In the genomic region with DNA sequence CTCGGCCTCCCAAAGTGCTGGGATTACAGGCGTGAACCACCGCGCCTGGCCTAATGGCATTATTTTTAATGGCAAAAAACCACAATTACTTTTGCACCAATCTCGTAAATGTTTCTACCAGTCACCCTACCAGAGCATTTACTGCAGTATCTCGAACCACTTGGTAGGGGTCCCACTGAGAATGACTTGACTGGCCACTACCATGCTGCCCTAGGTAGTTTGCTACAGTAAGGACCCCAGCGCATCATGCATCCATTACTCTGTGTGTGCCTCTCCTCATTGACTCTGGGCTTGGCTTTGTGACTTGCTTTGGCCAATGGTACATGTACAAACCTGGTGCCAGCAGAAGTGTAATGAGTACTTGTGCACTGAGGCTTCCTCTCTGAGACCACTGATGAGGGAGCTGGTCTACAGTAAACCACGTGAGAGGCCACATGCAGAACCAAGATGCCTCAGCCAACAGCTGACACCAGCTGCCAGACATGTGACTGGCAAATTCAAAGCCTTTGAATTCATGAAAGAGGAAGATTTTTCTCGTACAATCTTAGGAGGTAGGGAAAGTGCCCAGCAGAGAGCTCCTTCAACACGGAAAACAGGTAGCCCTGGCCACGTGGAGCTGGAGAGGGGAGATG, we compare ENCODE assay signal across 16 cellular contexts.
DNase-seq lines count a peak whose midpoint lies in the region; ATAC-seq and TF ChIP-seq lines count a peak whose summit lies in the region.
"Had no signal": no experiment of that assay in that cellular context is flagged by ENCODE, and none has a peak within 500 bp of the region (broad histone marks: within the 10 kb centered on the region; RNA-seq: fewer than 3 reads in every experiment).

No MANE protein-coding gene starts in this region.

- H3K27me3 ChIP-seq in GM23338 (ENCODE audit: insufficient read depth): no peaks in the 10 kb centered on the region
- H3K27me3 ChIP-seq: BE2C, cardiac muscle cell, hepatocyte had no signal

- peak overlapping the region; percentile 0 for H3K27ac Mint-ChIP-seq in activated CD4-positive, alpha-beta T cell treated with anti-CD3 and anti-CD28 coated beads, Interleukin-2, amount 10 ng/mL, durations not matched to agents 7 days and 5 days
- H3K27ac Mint-ChIP-seq in GM23338 (no peak overlapping the region), natural killer cell (peak overlapping the region in 1 of 2 donors; percentile 73)
- peak overlapping the region; percentile 9 for H3K27ac Mint-ChIP-seq in activated CD8-positive, alpha-beta T cell treated with anti-CD3 and anti-CD28 coated beads for 36 hours

- POLR2A ChIA-PET in activated CD4-positive, alpha-beta T cell treated with anti-CD3 and anti-CD28 coated beads, Interleukin-2, amount 10 ng/mL, durations not matched to agents 7 days and 5 days (lab: Charles Lee): interaction anchor here (0.7 kb wide), 1 partner anchor 373 kb away, joined by 3 read pairs; no protein-coding TSS in a partner anchor
- POLR2A ChIA-PET in activated CD8-positive, alpha-beta T cell treated with anti-CD3 and anti-CD28 coated beads for 36 hours (lab: Charles Lee): interaction anchor here (0.9 kb wide), 1 partner anchor 12 kb away, joined by 3 read pairs; no protein-coding TSS in a partner anchor

- no peak overlapping the region for H3K4me3 ChIP-seq in GM23338
- H3K4me3 ChIP-seq: cardiac muscle cell, hepatocyte had no signal

- H2AFZ ChIP-seq in GM23338: peak overlapping the region; percentile 63; the same call in 1 of the 2 replicates
- H2AFZ ChIP-seq: hepatocyte had no signal

- H3K4me1 Mint-ChIP-seq in activated CD4-positive, alpha-beta T cell treated with anti-CD3 and anti-CD28 coated beads, Interleukin-2, amount 10 ng/mL, durations not matched to agents 7 days and 5 days: peaks cover 40% of the 10 kb centered on the region
- H3K4me1 Mint-ChIP-seq in GM23338 (no peaks in the 10 kb centered on the region; the same call in 2 of the 3 replicates), natural killer cell (peaks cover 6 to 10% of the 10 kb centered on the region in 2 donors)
- H3K4me1 Mint-ChIP-seq in activated CD8-positive, alpha-beta T cell treated with anti-CD3 and anti-CD28 coated beads for 36 hours (ENCODE audit: low read depth): peaks cover 19% of the 10 kb centered on the region
- H3K4me1 Mint-ChIP-seq: IgD-negative memory B cell had no signal

- peaks cover 4% of the 10 kb centered on the region for H3K36me3 Mint-ChIP-seq in activated CD4-positive, alpha-beta T cell treated with anti-CD3 and anti-CD28 coated beads, Interleukin-2, amount 10 ng/mL, durations not matched to agents 7 days and 5 days (ENCODE audit: low read depth)
- H3K36me3 Mint-ChIP-seq in GM23338 (ENCODE audit: low read depth) (peaks cover 5% of the 10 kb centered on the region; the same call in 1 of the 3 replicates), natural killer cell (no peaks in the 10 kb centered on the region)
- no peaks in the 10 kb centered on the region for H3K36me3 Mint-ChIP-seq in activated CD8-positive, alpha-beta T cell treated with anti-CD3 and anti-CD28 coated beads for 36 hours (ENCODE audit: low read depth)
- H3K36me3 Mint-ChIP-seq: IgD-negative memory B cell had no signal

- no peak for TF ChIP-seq CTCF in GM23338 (conservative IDR thresholded peaks at IDR 0.05; ENCODE audit: low read depth in 2 of 2)
- no peak for TF ChIP-seq CTCF in activated CD8-positive, alpha-beta T cell treated with anti-CD3 and anti-CD28 coated beads for 36 hours (IDR thresholded peaks at IDR 0.05)
- TF ChIP-seq CTCF in natural killer cell (IDR thresholded peaks at IDR 0.05): no peak

- no peaks in the 10 kb centered on the region for H3K9me3 Mint-ChIP-seq in activated CD4-positive, alpha-beta T cell treated with anti-CD3 and anti-CD28 coated beads, Interleukin-2, amount 10 ng/mL, durations not matched to agents 7 days and 5 days
- peaks cover 74% of the 10 kb centered on the region for H3K9me3 Mint-ChIP-seq in GM23338
- no peaks in the 10 kb centered on the region for H3K9me3 Mint-ChIP-seq in activated CD8-positive, alpha-beta T cell treated with anti-CD3 and anti-CD28 coated beads for 36 hours
- H3K9me3 Mint-ChIP-seq in natural killer cell: no peaks in the 10 kb centered on the region

- H4K20me1 ChIP-seq in GM23338 (replicated peaks; ENCODE audit: insufficient read depth): no peaks in the 10 kb centered on the region

- no peaks in the 10 kb centered on the region for H3F3A ChIP-seq in GM23338 (replicated peaks; ENCODE audit: low read depth)

- H3K27me3 Mint-ChIP-seq in activated CD4-positive, alpha-beta T cell treated with anti-CD3 and anti-CD28 coated beads, Interleukin-2, amount 10 ng/mL, durations not matched to agents 7 days and 5 days: peaks cover 12% of the 10 kb centered on the region
- H3K27me3 Mint-ChIP-seq in GM23338 (ENCODE audit: insufficient read depth, low read depth, poor library complexity) (peaks cover 5% of the 10 kb centered on the region), natural killer cell (ENCODE audit: low read depth in 2 of 2) (peaks cover 17 to 22% of the 10 kb centered on the region in 2 donors)
- peaks cover 6% of the 10 kb centered on the region for H3K27me3 Mint-ChIP-seq in activated CD8-positive, alpha-beta T cell treated with anti-CD3 and anti-CD28 coated beads for 36 hours
- H3K27me3 Mint-ChIP-seq: IgD-negative memory B cell had no signal

- H3K4me2 ChIP-seq in GM23338: no peak overlapping the region
- H3K4me2 ChIP-seq: hepatocyte had no signal

- H3K9me2 ChIP-seq in GM23338 (ENCODE audit: insufficient read depth): no peaks in the 10 kb centered on the region

- CTCF ChIA-PET in activated CD4-positive, alpha-beta T cell treated with anti-CD3 and anti-CD28 coated beads, Interleukin-2, amount 10 ng/mL, durations not matched to agents 7 days and 5 days (lab: Charles Lee): interaction anchor here (0.8 to 2.7 kb wide), 22 partner anchors 9 to 338 kb away, joined by 3 to 14 read pairs (median 4); no protein-coding TSS in a partner anchor
- CTCF ChIA-PET in activated CD8-positive, alpha-beta T cell treated with anti-CD3 and anti-CD28 coated beads for 36 hours (lab: Charles Lee): interaction anchor here (0.6 to 1.8 kb wide), 29 partner anchors 8 to 937 kb away, joined by 3 to 12 read pairs (median 4); no protein-coding TSS in a partner anchor

- no peak for DNase-seq in activated CD4-positive, alpha-beta T cell treated with anti-CD3 and anti-CD28 coated beads, Interleukin-2, amount 10 ng/mL, durations not matched to agents 7 days and 5 days
- DNase-seq in activated CD4-positive, alpha-beta T cell treated with anti-CD3 and anti-CD28 coated beads, Interleukin-2, amount 50 U/mL, for 1 hour: no peak
- no peak for DNase-seq in GM23338 (ENCODE audit: low spot score)
- DNase-seq in activated CD8-positive, alpha-beta T cell treated with anti-CD3 and anti-CD28 coated beads for 36 hours: peak; percentile 37
- DNase-seq in natural killer cell: peak; percentile 37
- DNase-seq in activated effector memory CD4-positive, alpha-beta T cell treated with anti-CD3 and anti-CD28 coated beads, Interleukin-2, amount 50 U/mL, for 16 hours: no peak
- DNase-seq: BE2C, dermis blood vessel endothelial cell, left ventricle myocardium superior, NCI-H1694, SHP77 treated with DMSO at 0.1 percent for 48 hours had no signal

- intact Hi-C loops in activated CD8-positive, alpha-beta T cell treated with anti-CD3 and anti-CD28 coated beads for 36 hours (cut with micrococcal nuclease): no loop called here
- intact Hi-C loops in natural killer cell (cut with micrococcal nuclease): loop anchor here (5.0 to 10.0 kb wide), 2 partner anchors 48 to 810 kb away; no protein-coding TSS in a partner anchor

- H3K79me2 ChIP-seq in GM23338 (replicated peaks; ENCODE audit: insufficient read depth): no peaks in the 10 kb centered on the region
- H3K79me2 ChIP-seq: hepatocyte had no signal

- no peak overlapping the region for H3K27ac ChIP-seq in GM23338 (ENCODE audit: low read depth)
- H3K27ac ChIP-seq: cardiac muscle cell, hepatocyte had no signal

- peak; percentile 31; the same call in 2 of the 3 replicates for ATAC-seq in GM23338
- ATAC-seq in activated CD8-positive, alpha-beta T cell treated with anti-CD3 and anti-CD28 coated beads for 36 hours: peak; percentile 53
- ATAC-seq in natural killer cell: peak; percentile 67 to 89 (median 81)
- ATAC-seq in GM18520 (IDR thresholded peaks at IDR 0.05; ENCODE audit: unreplicated experiment): no peak
- ATAC-seq in GM18502 (IDR thresholded peaks at IDR 0.05; ENCODE audit: poor library complexity, unreplicated experiment): no peak
- ATAC-seq: left ventricle myocardium superior had no signal

- no peaks in the 10 kb centered on the region; the same call in 1 of the 2 replicates for H3K36me3 ChIP-seq in GM23338 (ENCODE audit: insufficient read depth)
- H3K36me3 ChIP-seq: BE2C, cardiac muscle cell had no signal

- H3K4me1 ChIP-seq in GM23338 (ENCODE audit: insufficient read depth): no peaks in the 10 kb centered on the region
- H3K4me1 ChIP-seq: BE2C had no signal

- no peak overlapping the region for H3K4me3 Mint-ChIP-seq in activated CD4-positive, alpha-beta T cell treated with anti-CD3 and anti-CD28 coated beads, Interleukin-2, amount 10 ng/mL, durations not matched to agents 7 days and 5 days
- H3K4me3 Mint-ChIP-seq in GM23338 (no peak overlapping the region), natural killer cell (peak overlapping the region; percentile 53)
- H3K4me3 Mint-ChIP-seq in activated CD8-positive, alpha-beta T cell treated with anti-CD3 and anti-CD28 coated beads for 36 hours: no peak overlapping the region
- H3K4me3 Mint-ChIP-seq: IgD-negative memory B cell had no signal

TF ChIP-seq in GM23338, 12 proteins besides CTCF, POLR2A, EP300 and RAD21 (continues in another document):
- TF ChIP-seq ZNF114 (CRISPR knock-in tag; IDR thresholded peaks at IDR 0.05) (no peak), EZH2phosphoT487 (IDR thresholded peaks at IDR 0.05; ENCODE audit: unreplicated experiment) (no peak), STAT1 (IDR thresholded peaks at IDR 0.05; ENCODE audit: unreplicated experiment) (no peak)

Comparison
In these comparisons a context has a peak if more than half of its experiments do, and no peak if none do; other contexts are left out.
1. DNase-seq: peak in activated CD8-positive, alpha-beta T cell treated with anti-CD3 and anti-CD28 coated beads for 36 hours (single experiment) and natural killer cell (single experiment); none in activated CD4-positive, alpha-beta T cell treated with anti-CD3 and anti-CD28 coated beads, Interleukin-2, amount 10 ng/mL, durations not matched to agents 7 days and 5 days (single experiment), activated CD4-positive, alpha-beta T cell treated with anti-CD3 and anti-CD28 coated beads, Interleukin-2, amount 50 U/mL, for 1 hour (single experiment), GM23338 (single experiment) and activated effector memory CD4-positive, alpha-beta T cell treated with anti-CD3 and anti-CD28 coated beads, Interleukin-2, amount 50 U/mL, for 16 hours (single experiment).
2. ATAC-seq: peak in GM23338 (single experiment), activated CD8-positive, alpha-beta T cell treated with anti-CD3 and anti-CD28 coated beads for 36 hours (single experiment) and natural killer cell (3 of 3); none in GM18520 (single experiment) and GM18502 (single experiment).